In genomic region chr1:206202789-206203363, GRCh38 we compare ENCODE assay signal across 8 cellular contexts. TPM values are rescaled to one million over a fixed set of nuclear protein-coding genes. Genes with fewer than 3 reads are reported as not detected.
DNase-seq lines count a peak whose midpoint lies in the region; ATAC-seq lines count a peak whose summit lies in the region.
"Not testable (repeated sequence)": the region's sequence is repeated elsewhere in the genome, so short reads cannot be mapped to it uniquely, and the experiment has no call there.

Gene FAM72A, minus strand, starts transcription at chr1:206202839. Its CDS starts 814 bp downstream, at chr1:206202025.

- H3K9me3 Mint-ChIP-seq in CD4-positive, alpha-beta memory T cell; activated CD8-positive, alpha-beta T cell treated with anti-CD3 and anti-CD28 coated beads, Interleukin-2, amount 10 ng/mL, durations not matched to agents 7 days and 5 days (ENCODE audit: insufficient read depth): not testable (repeated sequence)

- H3K27me3 Mint-ChIP-seq in CD4-positive, alpha-beta memory T cell; activated CD8-positive, alpha-beta T cell treated with anti-CD3 and anti-CD28 coated beads, Interleukin-2, amount 10 ng/mL, durations not matched to agents 7 days and 5 days (ENCODE audit: low read depth): not testable (repeated sequence)

- not testable (repeated sequence) for H3K27me3 ChIP-seq in CD4-positive, alpha-beta memory T cell (ENCODE audit: insufficient read depth, low read length)

- CTCF ChIA-PET in CD4-positive, alpha-beta memory T cell (lab: Charles Lee; ENCODE audit: partially characterized antibody): not testable (repeated sequence)
- CTCF ChIA-PET in activated CD8-positive, alpha-beta T cell treated with anti-CD3 and anti-CD28 coated beads, Interleukin-2, amount 10 ng/mL, durations not matched to agents 7 days and 5 days (lab: Charles Lee): interaction anchor here (0.7 kb wide), 1 partner anchor 259 kb away, joined by 3 read pairs; no protein-coding TSS in a partner anchor

- intact Hi-C loops in CD4-positive, alpha-beta memory T cell (cut with micrococcal nuclease): not testable (repeated sequence)

- H3K4me3 Mint-ChIP-seq in CD4-positive, alpha-beta memory T cell: peak within 1 kb of the TSS; percentile 78 to 89 (median 86)
- H3K4me3 Mint-ChIP-seq in activated CD8-positive, alpha-beta T cell treated with anti-CD3 and anti-CD28 coated beads, Interleukin-2, amount 10 ng/mL, durations not matched to agents 7 days and 5 days: peak within 1 kb of the TSS; percentile 83

- H3K4me1 ChIP-seq in CD4-positive, alpha-beta memory T cell (ENCODE audit: insufficient read depth, low read length): not testable (repeated sequence)

- H3K36me3 ChIP-seq in CD4-positive, alpha-beta memory T cell (ENCODE audit: insufficient read depth, low read length): not testable (repeated sequence)

- peak within 1 kb of the TSS in 6 of 7 donors; percentile 42 to 90 (median 69) for H3K27ac Mint-ChIP-seq in CD4-positive, alpha-beta memory T cell
- peak within 1 kb of the TSS; percentile 68 for H3K27ac Mint-ChIP-seq in activated CD8-positive, alpha-beta T cell treated with anti-CD3 and anti-CD28 coated beads, Interleukin-2, amount 10 ng/mL, durations not matched to agents 7 days and 5 days

- H3K27ac ChIP-seq in CD4-positive, alpha-beta memory T cell (ENCODE audit: low read depth, low read length): peak within 1 kb of the TSS; percentile 31

- ATAC-seq in GM21526 (IDR thresholded peaks at IDR 0.05; ENCODE audit: low FRiP score, unreplicated experiment): peak; percentile 88
- peak; percentile 90 for ATAC-seq in activated CD8-positive, alpha-beta T cell treated with anti-CD3 and anti-CD28 coated beads, Interleukin-2, amount 10 ng/mL, durations not matched to agents 7 days and 5 days

- peak within 1 kb of the TSS in 1 of 2 donors; percentile 47 for H3K4me3 ChIP-seq in CD4-positive, alpha-beta memory T cell (ENCODE audit: low read length in 2 of 2)

- POLR2A ChIA-PET in CD4-positive, alpha-beta memory T cell (lab: Charles Lee; ENCODE audit: partially characterized antibody): interaction anchor here (0.6 kb wide), 1 partner anchor 917 kb away, joined by 3 read pairs; no protein-coding TSS in a partner anchor
- POLR2A ChIA-PET in activated CD8-positive, alpha-beta T cell treated with anti-CD3 and anti-CD28 coated beads, Interleukin-2, amount 10 ng/mL, durations not matched to agents 7 days and 5 days (lab: Charles Lee): not testable (repeated sequence)

- peak; percentile 97 to 100 (median 99) for DNase-seq in CD4-positive, alpha-beta memory T cell
- peak in 75 of 76 experiments; percentile 28 to 99 (median 97) for DNase-seq in HUDEP-2 (lab: John Stamatoyannopoulos, UW; ENCODE audit: unreplicated experiment in 76 of 76)
- peak; percentile 93 for DNase-seq in NK-92 (lab: John Stamatoyannopoulos, UW; ENCODE audit: unreplicated experiment)
- peak; percentile 99 for DNase-seq in activated CD8-positive, alpha-beta T cell treated with anti-CD3 and anti-CD28 coated beads, Interleukin-2, amount 10 ng/mL, durations not matched to agents 7 days and 5 days
- DNase-seq in ecto neural progenitor cell (ENCODE audit: low spot score): peak; percentile 96
- peak; percentile 99 to 100 for DNase-seq in lung microvascular endothelial cell (ENCODE audit: low read depth in 2 of 2)
- DNase-seq in stimulated activated CD4-positive, alpha-beta T cell treated with anti-CD3 and anti-CD28 coated beads, TNF-alpha, amount 100 ng/mL, for 1 hour (ENCODE audit: low read depth in 3 of 3, low spot score in 1 of 3): peak; percentile 81 to 95 (median 92)

- H3K36me3 Mint-ChIP-seq in CD4-positive, alpha-beta memory T cell; activated CD8-positive, alpha-beta T cell treated with anti-CD3 and anti-CD28 coated beads, Interleukin-2, amount 10 ng/mL, durations not matched to agents 7 days and 5 days (ENCODE audit: low read depth): not testable (repeated sequence)

- H3K4me1 Mint-ChIP-seq in CD4-positive, alpha-beta memory T cell; activated CD8-positive, alpha-beta T cell treated with anti-CD3 and anti-CD28 coated beads, Interleukin-2, amount 10 ng/mL, durations not matched to agents 7 days and 5 days (ENCODE audit: low read depth): not testable (repeated sequence)

- H3K9me3 ChIP-seq in CD4-positive, alpha-beta memory T cell (ENCODE audit: control insufficient read depth in 1 of 2, low read length in 2 of 2): not testable (repeated sequence)

RNA-seq across cellular contexts. Expression of gene FAM72A, which starts in this region (rescaled TPM):
- total RNA-seq in CD4-positive, alpha-beta memory T cell: 1 to 10 TPM in 1 of 2 experiments, under 1 TPM in 1; 1.00 to 1.4 TPM
- under 1 TPM in 1 of 2 donors, not detected in 1; 0.29 TPM for polyA plus RNA-seq in CD4-positive, alpha-beta memory T cell
- total RNA-seq in activated CD8-positive, alpha-beta T cell treated with anti-CD3 and anti-CD28 coated beads, Interleukin-2, amount 10 ng/mL, durations not matched to agents 7 days and 5 days: 10 to 100 TPM; 30.0 to 30.4 TPM
- 3.0 and 3.7 TPM in 2 replicates for total RNA-seq in lung microvascular endothelial cell
